In the genomic region with DNA sequence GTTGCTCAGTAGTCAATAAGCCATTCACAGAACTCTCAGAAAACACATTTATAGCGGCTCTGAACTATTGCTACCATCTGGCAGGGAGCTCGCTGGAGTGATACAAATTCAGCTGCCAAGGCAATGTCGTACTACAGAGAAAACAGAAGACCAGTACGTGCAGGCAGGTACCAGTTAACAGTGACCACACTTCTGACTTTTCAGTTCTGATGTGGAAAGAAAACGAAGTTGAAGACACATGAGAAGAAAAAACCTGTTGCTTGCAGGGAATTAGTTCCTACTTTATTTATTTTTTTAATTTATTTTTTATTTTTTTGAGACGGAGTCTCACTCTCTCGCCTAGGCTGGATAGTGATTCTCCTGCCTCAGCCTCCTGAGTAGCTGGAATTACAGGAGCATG, we compare ENCODE assay signal across 34 cellular contexts.
"Had no signal": no experiment of that assay in that cellular context is flagged by ENCODE, and none has a peak within 500 bp of the region (broad histone marks: within the 10 kb centered on the region; RNA-seq: fewer than 3 reads in every experiment).

No MANE protein-coding gene starts in this region.

- H3K9me3 Mint-ChIP-seq: activated CD4-positive, alpha-beta memory T cell treated with anti-CD3 and anti-CD28 coated beads for 36 hours; activated CD4-positive, alpha-beta T cell treated with anti-CD3 and anti-CD28 coated beads, Interleukin-2, amount 10 ng/mL, durations not matched to agents 24 days and 14 days; activated naive CD4-positive, alpha-beta T cell treated with anti-CD3 and anti-CD28 coated beads for 36 hours; activated naive CD4-positive, alpha-beta T cell treated with anti-CD3 and anti-CD28 coated beads, Interleukin-2, amount 50 U/mL, for 24 hours; activated naive CD8-positive, alpha-beta T cell treated with anti-CD3 and anti-CD28 coated beads for 36 hours; activated naive CD8-positive, alpha-beta T cell treated with anti-CD3 and anti-CD28 coated beads, Interleukin-2, amount 50 U/mL, for 24 hours; activated T-helper 1 cell treated with anti-CD3 and anti-CD28 coated beads, Interleukin-12 subunit alpha, Interleukin-12 subunit beta, Interleukin-2, Interleukin-4 antibody, amounts not matched to agents 30 ng/mL and 10 ng/mL and 1 ng/mL, durations not matched to agents 14 hours and 24 hours and 36 hours; activated T-helper 2 cell treated with anti-CD3 and anti-CD28 coated beads, Interferon-gamma antibody, Interleukin-2, Interleukin-4, amounts not matched to agents 10 μg/mL and 5 μg/mL and 100 μg/mL, durations not matched to agents 14 hours and 24 hours and 36 hours; dendritic cell treated with granulocyte-macrophage colony-stimulating factor and Interleukin-4, amounts not matched to agents 40 ng/mL and 50 ng/mL, for 4 days had no signal

- H3K9me3 ChIP-seq: adrenal gland, body of pancreas, colonic mucosa, esophagus muscularis mucosa, gastroesophageal sphincter, heart right ventricle had no signal

- H3K27me3 Mint-ChIP-seq: activated CD4-positive, alpha-beta T cell treated with anti-CD3 and anti-CD28 coated beads for 36 hours; activated CD8-positive, alpha-beta memory T cell treated with anti-CD3 and anti-CD28 coated beads, Interleukin-2, amount 10 ng/mL, durations not matched to agents 7 days and 5 days; activated naive CD4-positive, alpha-beta T cell treated with anti-CD3 and anti-CD28 coated beads, Interleukin-2, amount 50 U/mL, for 24 hours; activated naive CD8-positive, alpha-beta T cell treated with anti-CD3 and anti-CD28 coated beads for 36 hours; activated naive CD8-positive, alpha-beta T cell treated with anti-CD3 and anti-CD28 coated beads, Interleukin-2, amount 50 U/mL, for 24 hours; dendritic cell treated with granulocyte-macrophage colony-stimulating factor and Interleukin-4, amounts not matched to agents 40 ng/mL and 50 ng/mL, for 4 days had no signal

- H3K4me1 ChIP-seq: body of pancreas, colonic mucosa, esophagus muscularis mucosa, gastroesophageal sphincter, heart right ventricle had no signal

- H3K36me3 ChIP-seq: colonic mucosa had no signal

- H3K27ac Mint-ChIP-seq: activated CD4-positive, alpha-beta memory T cell treated with anti-CD3 and anti-CD28 coated beads for 36 hours; activated CD4-positive, alpha-beta T cell treated with anti-CD3 and anti-CD28 coated beads for 36 hours; activated CD4-positive, alpha-beta T cell treated with anti-CD3 and anti-CD28 coated beads, Interleukin-2, amount 10 ng/mL, durations not matched to agents 24 days and 14 days; activated CD8-positive, alpha-beta memory T cell treated with anti-CD3 and anti-CD28 coated beads, Interleukin-2, amount 10 ng/mL, durations not matched to agents 7 days and 5 days; activated CD8-positive, alpha-beta T cell treated with anti-CD3 and anti-CD28 coated beads, Interleukin-2, amount 10 ng/mL, durations not matched to agents 7 days and 5 days; activated naive CD4-positive, alpha-beta T cell treated with anti-CD3 and anti-CD28 coated beads for 36 hours; activated naive CD4-positive, alpha-beta T cell treated with anti-CD3 and anti-CD28 coated beads, Interleukin-2, amount 50 U/mL, for 24 hours; activated naive CD8-positive, alpha-beta T cell treated with anti-CD3 and anti-CD28 coated beads for 36 hours; activated naive CD8-positive, alpha-beta T cell treated with anti-CD3 and anti-CD28 coated beads, Interleukin-2, amount 50 U/mL, for 24 hours; activated T-helper 1 cell treated with anti-CD3 and anti-CD28 coated beads, Interleukin-12 subunit alpha, Interleukin-12 subunit beta, Interleukin-2, Interleukin-4 antibody, amounts not matched to agents 30 ng/mL and 10 ng/mL and 1 ng/mL, durations not matched to agents 14 hours and 24 hours and 36 hours; activated T-helper 2 cell treated with anti-CD3 and anti-CD28 coated beads, Interferon-gamma antibody, Interleukin-2, Interleukin-4, amounts not matched to agents 10 μg/mL and 5 μg/mL and 100 μg/mL, durations not matched to agents 14 hours and 24 hours and 36 hours; dendritic cell treated with granulocyte-macrophage colony-stimulating factor and Interleukin-4, amounts not matched to agents 40 ng/mL and 50 ng/mL, for 4 days had no signal

- H3K4me3 Mint-ChIP-seq: activated CD4-positive, alpha-beta memory T cell treated with anti-CD3 and anti-CD28 coated beads for 36 hours; activated CD4-positive, alpha-beta T cell treated with anti-CD3 and anti-CD28 coated beads for 36 hours; activated CD4-positive, alpha-beta T cell treated with anti-CD3 and anti-CD28 coated beads, Interleukin-2, amount 10 ng/mL, durations not matched to agents 24 days and 14 days; activated CD8-positive, alpha-beta memory T cell treated with anti-CD3 and anti-CD28 coated beads, Interleukin-2, amount 10 ng/mL, durations not matched to agents 7 days and 5 days; activated CD8-positive, alpha-beta T cell treated with anti-CD3 and anti-CD28 coated beads, Interleukin-2, amount 10 ng/mL, durations not matched to agents 7 days and 5 days; activated naive CD4-positive, alpha-beta T cell treated with anti-CD3 and anti-CD28 coated beads for 36 hours; activated naive CD4-positive, alpha-beta T cell treated with anti-CD3 and anti-CD28 coated beads, Interleukin-2, amount 50 U/mL, for 24 hours; activated naive CD8-positive, alpha-beta T cell treated with anti-CD3 and anti-CD28 coated beads for 36 hours; activated naive CD8-positive, alpha-beta T cell treated with anti-CD3 and anti-CD28 coated beads, Interleukin-2, amount 50 U/mL, for 24 hours; activated T-helper 1 cell treated with anti-CD3 and anti-CD28 coated beads, Interleukin-12 subunit alpha, Interleukin-12 subunit beta, Interleukin-2, Interleukin-4 antibody, amounts not matched to agents 30 ng/mL and 10 ng/mL and 1 ng/mL, durations not matched to agents 14 hours and 24 hours and 36 hours; dendritic cell treated with granulocyte-macrophage colony-stimulating factor and Interleukin-4, amounts not matched to agents 40 ng/mL and 50 ng/mL, for 4 days had no signal

- ATAC-seq: activated CD4-positive, alpha-beta T cell treated with anti-CD3 and anti-CD28 coated beads for 36 hours; activated CD8-positive, alpha-beta memory T cell treated with anti-CD3 and anti-CD28 coated beads, Interleukin-2, amount 10 ng/mL, durations not matched to agents 7 days and 5 days; activated CD8-positive, alpha-beta T cell treated with anti-CD3 and anti-CD28 coated beads, Interleukin-2, amount 10 ng/mL, durations not matched to agents 7 days and 5 days; activated naive CD8-positive, alpha-beta T cell treated with anti-CD3 and anti-CD28 coated beads, Interleukin-2, amount 50 U/mL, for 24 hours; body of pancreas; gastroesophageal sphincter; heart right ventricle had no signal

- DNase-seq: activated CD4-positive, alpha-beta memory T cell treated with anti-CD3 and anti-CD28 coated beads for 36 hours; activated CD4-positive, alpha-beta T cell treated with anti-CD3 and anti-CD28 coated beads for 36 hours; activated CD4-positive, alpha-beta T cell treated with anti-CD3 and anti-CD28 coated beads, Interleukin-2, amount 10 ng/mL, durations not matched to agents 24 days and 14 days; activated CD4-positive, CD25-positive, alpha-beta regulatory T cell; activated CD4-positive, CD25-positive, alpha-beta regulatory T cell treated with anti-CD3 and anti-CD28 coated beads, Interleukin-2, amount 50 U/mL, for 72 hours; activated CD8-positive, alpha-beta memory T cell treated with anti-CD3 and anti-CD28 coated beads, Interleukin-2, amount 10 ng/mL, durations not matched to agents 7 days and 5 days; activated CD8-positive, alpha-beta memory T cell treated with anti-CD3 and anti-CD28 coated beads, Interleukin-2, amount 50 U/mL, for 4 hours; activated CD8-positive, alpha-beta T cell treated with anti-CD3 and anti-CD28 coated beads, Interleukin-2, amount 10 ng/mL, durations not matched to agents 7 days and 5 days; activated effector memory CD4-positive, alpha-beta T cell treated with anti-CD3 and anti-CD28 coated beads, Interleukin-2, amount 50 U/mL, for 16 hours; activated naive CD4-positive, alpha-beta T cell treated with anti-CD3 and anti-CD28 coated beads for 36 hours; activated naive CD8-positive, alpha-beta T cell treated with anti-CD3 and anti-CD28 coated beads for 36 hours; activated naive CD8-positive, alpha-beta T cell treated with anti-CD3 and anti-CD28 coated beads, Interleukin-2, amount 50 U/mL, for 24 hours; activated T-cell treated with anti-CD3 and anti-CD28 coated beads, Interleukin-2, amount 50 U/mL, for 1 hour; activated T-cell treated with anti-CD3 and anti-CD28 coated beads, Interleukin-2, amount 50 U/mL, for 48 hours; adrenal gland; amygdala; aorta; body of pancreas; central memory CD4-positive, alpha-beta T cell; cerebellar nuclear complex; colonic mucosa; dorsolateral prefrontal cortex; effector memory CD4-positive, alpha-beta T cell; erythroblast; foreskin keratinocyte; heart right ventricle; T-helper 2 cell had no signal

- H3K27ac ChIP-seq: adrenal gland, body of pancreas, cardiac muscle cell, colonic mucosa, dorsolateral prefrontal cortex, esophagus muscularis mucosa, gastroesophageal sphincter, heart right ventricle had no signal

- H3K4me3 ChIP-seq: adrenal gland, body of pancreas, cardiac muscle cell, colonic mucosa, dorsolateral prefrontal cortex, esophagus muscularis mucosa, gastroesophageal sphincter, heart right ventricle had no signal
